Comparison of ENCODE assay signal across 28 cellular contexts in the genomic region with DNA sequence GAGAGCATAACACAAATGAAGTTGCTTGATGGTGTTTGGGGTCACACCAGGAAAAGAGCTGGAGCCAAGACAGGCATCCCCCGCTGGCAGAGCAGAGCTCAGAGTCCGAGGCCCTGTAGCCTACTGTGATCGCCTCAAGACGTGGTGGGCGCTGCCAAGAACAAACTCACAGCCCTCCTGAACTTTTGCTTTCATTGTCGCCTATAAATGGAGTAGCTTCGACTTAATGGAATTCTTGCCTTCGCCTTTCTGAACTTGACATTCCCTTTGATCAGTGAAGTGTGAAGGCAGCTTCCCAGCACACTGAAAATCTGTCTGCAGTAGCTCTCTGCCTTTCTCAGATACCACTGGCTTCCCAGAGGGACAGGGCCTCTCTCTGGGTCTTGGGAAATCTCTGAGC. TPM values are rescaled to one million over a fixed set of nuclear protein-coding genes. Genes with fewer than 3 reads are reported as not detected.
DNase-seq lines count a peak whose midpoint lies in the region; ATAC-seq and TF ChIP-seq lines count a peak whose summit lies in the region.
"Had no signal": no experiment of that assay in that cellular context is flagged by ENCODE, and none has a peak within 500 bp of the region (broad histone marks: within the 10 kb centered on the region; RNA-seq: fewer than 3 reads in every experiment).

No MANE protein-coding gene starts in this region.

- H3K9me3 ChIP-seq in gastroesophageal sphincter (peaks cover 0 to 14% (median 0%) of the 10 kb centered on the region in 3 donors), neural progenitor cell (ENCODE audit: low read depth) (no peaks in the 10 kb centered on the region)
- H3K9me3 ChIP-seq: adrenal gland, pancreas had no signal

- no peak for TF ChIP-seq POLR2A in gastroesophageal sphincter (IDR thresholded peaks at IDR 0.05)

- H3K36me3 Mint-ChIP-seq in neural progenitor cell (no peaks in the 10 kb centered on the region), Calu3 (ENCODE audit: insufficient read depth, unreplicated experiment) (no peaks in the 10 kb centered on the region)
- H3K36me3 Mint-ChIP-seq: naive thymus-derived CD8-positive, alpha-beta T cell; T-cell had no signal

- H3K27ac ChIP-seq in gastroesophageal sphincter (peak overlapping the region; percentile 67 to 95 (median 82)), neural progenitor cell (no peak overlapping the region)
- H3K27ac ChIP-seq: 22Rv1, adrenal gland, cardiac muscle cell, hepatocyte, pancreas had no signal

- peak; percentile 11 for ATAC-seq in gastroesophageal sphincter
- no peak for ATAC-seq in HG03135 (IDR thresholded peaks at IDR 0.05; ENCODE audit: unreplicated experiment)
- ATAC-seq: naive thymus-derived CD8-positive, alpha-beta T cell; pancreas; T-cell had no signal

- H4K20me1 ChIP-seq in neural progenitor cell (ENCODE audit: low read depth): no peaks in the 10 kb centered on the region

- H3K4me1 Mint-ChIP-seq in neural progenitor cell (peaks cover 40% of the 10 kb centered on the region), Calu3 (ENCODE audit: low read depth, unreplicated experiment) (no peaks in the 10 kb centered on the region)
- H3K4me1 Mint-ChIP-seq: activated CD4-positive, alpha-beta T cell treated with anti-CD3 and anti-CD28 coated beads, Interleukin-2, amount 10 ng/mL, durations not matched to agents 24 days and 14 days; naive thymus-derived CD8-positive, alpha-beta T cell; T-cell had no signal

- 31% methylated on average over 6 to 8 of the region's 8 CpGs for WGBS in gastroesophageal sphincter (ENCODE audit: low coverage in 1 of 2), 2 donors

- no peak for TF ChIP-seq CTCF in gastroesophageal sphincter (IDR thresholded peaks at IDR 0.05)
- TF ChIP-seq CTCF in neural progenitor cell (IDR thresholded peaks at IDR 0.05): no peak
- TF ChIP-seq CTCF in Calu3 (IDR thresholded peaks at IDR 0.05; ENCODE audit: unreplicated experiment): no peak

- H3F3A ChIP-seq in neural progenitor cell (ENCODE audit: low read depth): no peaks in the 10 kb centered on the region

- H3K79me2 ChIP-seq in neural progenitor cell (ENCODE audit: low read depth): no peaks in the 10 kb centered on the region
- H3K79me2 ChIP-seq: hepatocyte had no signal

- H3K4me2 ChIP-seq in neural progenitor cell: no peak overlapping the region
- H3K4me2 ChIP-seq: hepatocyte had no signal

- H3K4me3 Mint-ChIP-seq in neural progenitor cell (peak overlapping the region; percentile 43), Calu3 (ENCODE audit: low read depth, unreplicated experiment) (no peak overlapping the region)
- H3K4me3 Mint-ChIP-seq: activated CD4-positive, alpha-beta T cell treated with anti-CD3 and anti-CD28 coated beads, Interleukin-2, amount 10 ng/mL, durations not matched to agents 24 days and 14 days; dendritic cell treated with granulocyte-macrophage colony-stimulating factor and Interleukin-4, amounts not matched to agents 40 ng/mL and 50 ng/mL, for 4 days; naive thymus-derived CD8-positive, alpha-beta T cell; T-cell had no signal

- peaks cover 16% of the 10 kb centered on the region for H3K9me3 Mint-ChIP-seq in neural progenitor cell
- no peaks in the 10 kb centered on the region for H3K9me3 Mint-ChIP-seq in Calu3 (ENCODE audit: low read depth, unreplicated experiment)
- H3K9me3 Mint-ChIP-seq: activated CD4-positive, alpha-beta T cell treated with anti-CD3 and anti-CD28 coated beads, Interleukin-2, amount 10 ng/mL, durations not matched to agents 24 days and 14 days; activated T-helper 2 cell treated with anti-CD3 and anti-CD28 coated beads, Interferon-gamma antibody, Interleukin-2, Interleukin-4, amounts not matched to agents 10 μg/mL and 5 μg/mL and 100 μg/mL, durations not matched to agents 14 hours and 24 hours and 36 hours; dendritic cell treated with granulocyte-macrophage colony-stimulating factor and Interleukin-4, amounts not matched to agents 40 ng/mL and 50 ng/mL, for 4 days; naive thymus-derived CD8-positive, alpha-beta T cell; T-cell had no signal

- H3K27ac Mint-ChIP-seq in neural progenitor cell (peak overlapping the region; percentile 91), Calu3 (ENCODE audit: unreplicated experiment) (no peak overlapping the region)
- H3K27ac Mint-ChIP-seq: activated CD4-positive, alpha-beta T cell treated with anti-CD3 and anti-CD28 coated beads, Interleukin-2, amount 10 ng/mL, durations not matched to agents 24 days and 14 days; activated T-helper 2 cell treated with anti-CD3 and anti-CD28 coated beads, Interferon-gamma antibody, Interleukin-2, Interleukin-4, amounts not matched to agents 10 μg/mL and 5 μg/mL and 100 μg/mL, durations not matched to agents 14 hours and 24 hours and 36 hours; dendritic cell treated with granulocyte-macrophage colony-stimulating factor and Interleukin-4, amounts not matched to agents 40 ng/mL and 50 ng/mL, for 4 days; naive thymus-derived CD8-positive, alpha-beta T cell; T-cell had no signal

- H3K27me3 ChIP-seq in gastroesophageal sphincter: no peaks in the 10 kb centered on the region
- no peaks in the 10 kb centered on the region for H3K27me3 ChIP-seq in neural progenitor cell
- H3K27me3 ChIP-seq: adrenal gland, cardiac muscle cell, hepatocyte, pancreas had no signal

- no peak overlapping the region for H3K4me3 ChIP-seq in gastroesophageal sphincter
- H3K4me3 ChIP-seq in neural progenitor cell: no peak overlapping the region
- H3K4me3 ChIP-seq: adrenal gland, cardiac muscle cell, hepatocyte, pancreas had no signal

- no peak overlapping the region for H2AFZ ChIP-seq in neural progenitor cell (replicated peaks)
- H2AFZ ChIP-seq: hepatocyte had no signal

- BruUV-seq in Calu3 (replicated peaks; lab: Mats Ljungman, UMichigan): no TSS peak

- DNase-seq in DMS79 treated with DMSO at 0.1 percent for 48 hours (lab: John Stamatoyannopoulos, UW) (peak; percentile 14), DMS79 (lab: John Stamatoyannopoulos, UW) (no peak), neural progenitor cell (ENCODE audit: low spot score) (no peak), Calu3 (no peak), DMS153 treated with DMSO at 0.1 percent for 48 hours (lab: John Stamatoyannopoulos, UW; ENCODE audit: unreplicated experiment) (no peak), NCI-H510A treated with DMSO at 0.1 percent for 48 hours (lab: John Stamatoyannopoulos, UW) (no peak)
- DNase-seq: activated CD4-positive, alpha-beta T cell treated with anti-CD3 and anti-CD28 coated beads, Interleukin-2, amount 10 ng/mL, durations not matched to agents 24 days and 14 days; COR-L47; foreskin fibroblast; mammary epithelial cell; naive thymus-derived CD8-positive, alpha-beta T cell; NCI-H1436 treated with DMSO at 0.1 percent for 48 hours; NCI-H748 treated with DMSO at 0.1 percent for 48 hours; pancreas; SHP77 treated with DMSO at 0.1 percent for 48 hours; stimulated activated CD4-positive, alpha-beta T cell treated with anti-CD3 and anti-CD28 coated beads, Interleukin-1b, Interleukin-23, amount 100 ng/mL, for 48 hours; stimulated activated naive CD4-positive, alpha-beta T cell; T-cell; trophoblast cell had no signal

- TF ChIP-seq EP300 in gastroesophageal sphincter (IDR thresholded peaks at IDR 0.05): no peak

- intact Hi-C loops in Calu3 (cut with micrococcal nuclease; ENCODE audit: unreplicated experiment): no loop called here

- H3K36me3 ChIP-seq in gastroesophageal sphincter: no peaks in the 10 kb centered on the region
- H3K36me3 ChIP-seq in neural progenitor cell: no peaks in the 10 kb centered on the region
- H3K36me3 ChIP-seq: adrenal gland, cardiac muscle cell, pancreas had no signal

- H3K27me3 Mint-ChIP-seq in neural progenitor cell (ENCODE audit: insufficient read depth, low read depth): peaks cover 24% of the 10 kb centered on the region
- H3K27me3 Mint-ChIP-seq in Calu3 (ENCODE audit: unreplicated experiment): peaks cover 22% of the 10 kb centered on the region

- CTCF ChIA-PET in Calu3 (lab: Charles Lee): no interaction called here

- no peak overlapping the region for H3K9ac ChIP-seq in neural progenitor cell

- H3K4me1 ChIP-seq in gastroesophageal sphincter (peaks cover 8 to 64% (median 19%) of the 10 kb centered on the region in 3 donors), neural progenitor cell (peaks cover 2% of the 10 kb centered on the region)
- H3K4me1 ChIP-seq: adrenal gland, pancreas had no signal

RNA-seq across cellular contexts. Expression of a gene that starts 21.3 kb away (rescaled TPM):
- total RNA-seq in gastroesophageal sphincter: 100 to 1,000 TPM in 1 of 4 donors, 10 to 100 TPM in 3; 57.1 to 165 (median 85.1) TPM
- not detected in 2 replicates for total RNA-seq in neural progenitor cell (ENCODE audit: low replicate concordance)
- not detected in 2 replicates for total RNA-seq in Calu3 (2022)
- total RNA-seq: activated CD4-positive, alpha-beta T cell treated with anti-CD3 and anti-CD28 coated beads, Interleukin-2, amount 10 ng/mL, durations not matched to agents 24 days and 14 days; activated T-helper 2 cell treated with anti-CD3 and anti-CD28 coated beads, Interferon-gamma antibody, Interleukin-2, Interleukin-4, amounts not matched to agents 10 μg/mL and 5 μg/mL and 100 μg/mL, durations not matched to agents 14 hours and 24 hours and 36 hours; MCF 10A; naive thymus-derived CD8-positive, alpha-beta T cell; T-cell had no signal

Comparison
In these comparisons a context has a peak if more than half of its experiments do, and no peak if none do; other contexts are left out.
1. RNA of a gene that starts 21.3 kb away (total RNA-seq): 57.1 to 165 TPM in gastroesophageal sphincter; not detected in neural progenitor cell and not detected in Calu3; every median in the first group is over 10 times any median in the second.